ENCODE assay signal across 10 cellular contexts in genomic region chr6:41937881-41938574, GRCh38. TPM values are rescaled to one million over a fixed set of nuclear protein-coding genes. Genes with fewer than 3 reads are reported as not detected.
A peak's percentile ranks its signal among the peaks of the same experiment; 100 is the strongest.
DNase-seq lines count a peak whose midpoint lies in the region; ATAC-seq and TF ChIP-seq lines count a peak whose summit lies in the region.
"Had no signal": no experiment of that assay in that cellular context is flagged by ENCODE, and none has a peak within 500 bp of the region (broad histone marks: within the 10 kb centered on the region; RNA-seq: fewer than 3 reads in every experiment).

No MANE protein-coding gene starts in this region.

- no peaks in the 10 kb centered on the region for H3K27me3 Mint-ChIP-seq in stimulated activated naive B cell treated with anti-CD40 and anti-IgM and Interleukin-4, amounts not matched to agents 10 μg/mL and 1 μg/mL and 100 μg/mL, for 72 hours

- peaks cover 32 to 48% of the 10 kb centered on the region in 2 donors for H3K36me3 Mint-ChIP-seq in stimulated activated naive B cell treated with anti-CD40 and anti-IgM and Interleukin-4, amounts not matched to agents 10 μg/mL and 1 μg/mL and 100 μg/mL, for 72 hours

- H3K9me3 Mint-ChIP-seq in stimulated activated naive B cell treated with anti-CD40 and anti-IgM and Interleukin-4, amounts not matched to agents 10 μg/mL and 1 μg/mL and 100 μg/mL, for 72 hours, result no peaks in the 10 kb centered on the region

- 51 to 58% methylated on average over 3 of the region's 4 CpGs for WGBS in esophagus squamous epithelium, 2 donors

- H3K27ac ChIP-seq in WERI-Rb-1, result peak overlapping the region; percentile 14
- peak overlapping the region in 3 of 4 donors; percentile 84 to 90 (median 89) for H3K27ac ChIP-seq in esophagus squamous epithelium
- H3K27ac ChIP-seq: 22Rv1 had no signal

- H3K4me3 ChIP-seq in WERI-Rb-1 (ENCODE audit: low read depth, low read length) (no peak overlapping the region), esophagus squamous epithelium (peak overlapping the region in 1 of 4 donors; percentile 8)

- peaks cover 50 to 73% (median 54%) of the 10 kb centered on the region in 3 donors for H3K4me1 ChIP-seq in esophagus squamous epithelium

- H3K36me3 ChIP-seq in WERI-Rb-1 (peaks cover 64% of the 10 kb centered on the region), esophagus squamous epithelium (peaks cover 2 to 45% (median 12%) of the 10 kb centered on the region in 3 donors)

- H3K27me3 ChIP-seq in WERI-Rb-1 (ENCODE audit: insufficient read depth, low read depth, severe bottlenecking) (no peaks in the 10 kb centered on the region), esophagus squamous epithelium (no peaks in the 10 kb centered on the region)

- no peak for ATAC-seq in stimulated activated naive B cell treated with anti-CD40 and anti-IgM and Interleukin-4, amounts not matched to agents 10 μg/mL and 1 μg/mL and 100 μg/mL, for 72 hours (replicated peaks)
- no peak for ATAC-seq in GM18498 (IDR thresholded peaks at IDR 0.05; ENCODE audit: unreplicated experiment)

- H3K4me3 Mint-ChIP-seq in stimulated activated naive B cell treated with anti-CD40 and anti-IgM and Interleukin-4, amounts not matched to agents 10 μg/mL and 1 μg/mL and 100 μg/mL, for 72 hours, result peak overlapping the region in 1 of 2 donors; percentile 19

- intact Hi-C loops in esophagus squamous epithelium (cut with DNase I), result loop anchor here (5.0 kb wide), 1 partner anchor 104 kb away; no protein-coding TSS in a partner anchor

- no peak for TF ChIP-seq CTCF in WERI-Rb-1 (IDR thresholded peaks at IDR 0.05; ENCODE audit: low read depth, low read length)
- TF ChIP-seq CTCF in esophagus squamous epithelium (IDR thresholded peaks at IDR 0.05), result no peak

- TF ChIP-seq POLR2A in esophagus squamous epithelium (IDR thresholded peaks at IDR 0.05), result no peak

- DNase-seq in DMS 273 (lab: John Stamatoyannopoulos, UW; ENCODE audit: unreplicated experiment), result peak; percentile 31
- DNase-seq in DMS 273 treated with DMSO at 0.1 percent for 48 hours (lab: John Stamatoyannopoulos, UW), result no peak
- DNase-seq in WERI-Rb-1, result no peak
- no peak for DNase-seq in esophagus squamous epithelium (lab: John Stamatoyannopoulos, UW)
- no peak for DNase-seq in stimulated activated naive B cell treated with anti-CD40 and anti-IgM and Interleukin-4, amounts not matched to agents 10 μg/mL and 1 μg/mL and 100 μg/mL, for 72 hours
- no peak for DNase-seq in NCI-H2081 treated with DMSO at 0.1 percent for 48 hours (lab: John Stamatoyannopoulos, UW)
- DNase-seq in HuH-7 (ENCODE audit: low spot score), result no peak
- DNase-seq: RPMI8226 had no signal

- H3K4me1 Mint-ChIP-seq in stimulated activated naive B cell treated with anti-CD40 and anti-IgM and Interleukin-4, amounts not matched to agents 10 μg/mL and 1 μg/mL and 100 μg/mL, for 72 hours, result peaks cover 54 to 75% of the 10 kb centered on the region in 2 donors

- H3K9me3 ChIP-seq in WERI-Rb-1 (ENCODE audit: severe bottlenecking) (no peaks in the 10 kb centered on the region), esophagus squamous epithelium (no peaks in the 10 kb centered on the region)

- H3K27ac Mint-ChIP-seq in stimulated activated naive B cell treated with anti-CD40 and anti-IgM and Interleukin-4, amounts not matched to agents 10 μg/mL and 1 μg/mL and 100 μg/mL, for 72 hours, result peak overlapping the region; percentile 47

RNA-seq across cellular contexts. Expression of gene CCND3, which starts 3.6 kb away (rescaled TPM):
- 100 to 1,000 TPM in 1 of 4 donors, 10 to 100 TPM in 3; 38.1 to 142 (median 46.5) TPM for total RNA-seq in esophagus squamous epithelium

RNA-seq across cellular contexts. Expression of gene BYSL, which starts 16.7 kb away (rescaled TPM):
- total RNA-seq in esophagus squamous epithelium, result 10 to 100 TPM in 3 of 4 donors, 1 to 10 TPM in 1; 6.3 to 19.4 (median 13.0) TPM

RNA-seq across cellular contexts. Expression of gene MED20, which starts 17.1 kb away (rescaled TPM):
- 10 to 100 TPM in 3 of 4 donors, 1 to 10 TPM in 1; 6.9 to 18.7 (median 15.0) TPM for total RNA-seq in esophagus squamous epithelium

RNA-seq across cellular contexts. Expression of gene USP49, which starts 42.9 kb away (rescaled TPM):
- total RNA-seq in esophagus squamous epithelium, result 1 to 10 TPM; 1.4 to 2.7 (median 1.8) TPM
